ENCODE assay signal across 13 cellular contexts in genomic region chr10:113859261-113859660, GRCh38. TPM values are rescaled to one million over a fixed set of nuclear protein-coding genes. Genes with fewer than 3 reads are reported as not detected.
DNase-seq lines count a peak whose midpoint lies in the region; ATAC-seq and TF ChIP-seq lines count a peak whose summit lies in the region.
"Had no signal": no experiment of that assay in that cellular context is flagged by ENCODE, and none has a peak within 500 bp of the region (broad histone marks: within the 10 kb centered on the region; RNA-seq: fewer than 3 reads in every experiment).

No MANE protein-coding gene starts in this region.

- no peak for DNase-seq in MM.1S
- DNase-seq in WERI-Rb-1: no peak
- no peak for DNase-seq in DMS 273 (lab: John Stamatoyannopoulos, UW; ENCODE audit: unreplicated experiment)
- DNase-seq in activated CD8-positive, alpha-beta T cell treated with anti-CD3 and anti-CD28 coated beads for 36 hours: no peak
- no peak for DNase-seq in stimulated activated CD4-positive, alpha-beta T cell treated with anti-CD3 and anti-CD28 coated beads, Interleukin-2, amount 100 ng/mL, for 48 hours
- DNase-seq: GDM1; NCI-H187; stimulated activated CD4-positive, alpha-beta T cell treated with anti-CD3 and anti-CD28 coated beads, Interleukin-12 subunit alpha, Interleukin-12 subunit beta, amount 100 ng/mL, for 4 hours had no signal

- TF ChIP-seq CTCF in MM.1S (IDR thresholded peaks at IDR 0.05; ENCODE audit: low read length) (no peak), WERI-Rb-1 (IDR thresholded peaks at IDR 0.05; ENCODE audit: low read depth, low read length) (no peak)
- TF ChIP-seq CTCF in activated CD8-positive, alpha-beta T cell treated with anti-CD3 and anti-CD28 coated beads for 36 hours (IDR thresholded peaks at IDR 0.05): no peak

- H3K27me3 Mint-ChIP-seq in activated CD8-positive, alpha-beta T cell treated with anti-CD3 and anti-CD28 coated beads for 36 hours: no peaks in the 10 kb centered on the region

- H3K27ac ChIP-seq in MM.1S (ENCODE audit: low read length): no peak overlapping the region
- H3K27ac ChIP-seq in WERI-Rb-1: no peak overlapping the region
- H3K27ac ChIP-seq: BLaER1 treated with 17β-estradiol and CSF1 and Interleukin-3, amounts not matched to agents 10 nM and 100 nM had no signal

- H3K4me1 Mint-ChIP-seq in activated CD8-positive, alpha-beta T cell treated with anti-CD3 and anti-CD28 coated beads for 36 hours (ENCODE audit: low read depth): peaks cover 19% of the 10 kb centered on the region

- H3K4me1 ChIP-seq in MM.1S (ENCODE audit: low read length): peaks cover 18% of the 10 kb centered on the region

- H3K36me3 ChIP-seq in MM.1S (replicated peaks; ENCODE audit: insufficient read depth, low read length) (peaks cover 10% of the 10 kb centered on the region; the same call in 1 of the 2 replicates), WERI-Rb-1 (peaks cover 64% of the 10 kb centered on the region)

- POLR2A ChIA-PET in activated CD8-positive, alpha-beta T cell treated with anti-CD3 and anti-CD28 coated beads for 36 hours (lab: Charles Lee): no interaction called here

- H3K79me2 ChIP-seq in MM.1S (ENCODE audit: low read length): peaks cover 56% of the 10 kb centered on the region

- no peaks in the 10 kb centered on the region for H3K27me3 ChIP-seq in MM.1S (replicated peaks; ENCODE audit: insufficient read depth, low read length)
- H3K27me3 ChIP-seq in WERI-Rb-1 (ENCODE audit: insufficient read depth, low read depth, severe bottlenecking): no peaks in the 10 kb centered on the region
- H3K27me3 ChIP-seq: BLaER1 treated with 17β-estradiol and CSF1 and Interleukin-3, amounts not matched to agents 10 nM and 100 nM had no signal

- H2AFZ ChIP-seq in MM.1S (ENCODE audit: low read length): no peak overlapping the region

- H3F3A ChIP-seq in MM.1S (ENCODE audit: insufficient read depth, low read length): no peaks in the 10 kb centered on the region

- H3K4me3 ChIP-seq in MM.1S (ENCODE audit: low read length) (no peak overlapping the region), WERI-Rb-1 (ENCODE audit: low read depth, low read length) (no peak overlapping the region)
- H3K4me3 ChIP-seq: BLaER1 treated with 17β-estradiol and CSF1 and Interleukin-3, amounts not matched to agents 10 nM and 100 nM had no signal

- no peaks in the 10 kb centered on the region for H3K9me2 ChIP-seq in MM.1S (replicated peaks; ENCODE audit: insufficient read depth, low read length)

- intact Hi-C loops in activated CD8-positive, alpha-beta T cell treated with anti-CD3 and anti-CD28 coated beads for 36 hours (cut with micrococcal nuclease): loop anchor here (10.0 kb wide), 2 partner anchors 174 to 186 kb away; partner anchors contain the start of gene ADRB1

- H3K4me2 ChIP-seq in MM.1S (ENCODE audit: low read depth, low read length): peak overlapping the region; percentile 7; the same call in 1 of the 2 replicates

- peak; percentile 51 for ATAC-seq in GM18502 (IDR thresholded peaks at IDR 0.05; ENCODE audit: poor library complexity, unreplicated experiment)
- peak; percentile 33 for ATAC-seq in GM19463 (IDR thresholded peaks at IDR 0.05; ENCODE audit: unreplicated experiment)
- peak; percentile 42 for ATAC-seq in HG02884 (IDR thresholded peaks at IDR 0.05; ENCODE audit: unreplicated experiment)
- no peak for ATAC-seq in activated CD8-positive, alpha-beta T cell treated with anti-CD3 and anti-CD28 coated beads for 36 hours

- no peak overlapping the region for H3K27ac Mint-ChIP-seq in activated CD8-positive, alpha-beta T cell treated with anti-CD3 and anti-CD28 coated beads for 36 hours

- H4K20me1 ChIP-seq in MM.1S (ENCODE audit: insufficient read depth, low read length): no peaks in the 10 kb centered on the region

- no peak overlapping the region for H3K4me3 Mint-ChIP-seq in activated CD8-positive, alpha-beta T cell treated with anti-CD3 and anti-CD28 coated beads for 36 hours

- no peak overlapping the region for H3K9ac ChIP-seq in MM.1S (ENCODE audit: low read length)
- H3K9ac ChIP-seq: BLaER1 treated with 17β-estradiol and CSF1 and Interleukin-3, amounts not matched to agents 10 nM and 100 nM had no signal

- peaks cover 5% of the 10 kb centered on the region for H3K9me3 Mint-ChIP-seq in activated CD8-positive, alpha-beta T cell treated with anti-CD3 and anti-CD28 coated beads for 36 hours
- H3K9me3 Mint-ChIP-seq: neural crest cell had no signal

- H3K9me3 ChIP-seq in MM.1S (replicated peaks; ENCODE audit: insufficient read depth, low read length) (no peaks in the 10 kb centered on the region), WERI-Rb-1 (ENCODE audit: severe bottlenecking) (no peaks in the 10 kb centered on the region)

- CTCF ChIA-PET in activated CD8-positive, alpha-beta T cell treated with anti-CD3 and anti-CD28 coated beads for 36 hours (lab: Charles Lee): no interaction called here

- H3K36me3 Mint-ChIP-seq in activated CD8-positive, alpha-beta T cell treated with anti-CD3 and anti-CD28 coated beads for 36 hours (ENCODE audit: low read depth): peaks cover 45% of the 10 kb centered on the region

RNA-seq across cellular contexts. Expression of gene NHLRC2, which starts 4.8 kb away (rescaled TPM):
- total RNA-seq in activated CD8-positive, alpha-beta T cell treated with anti-CD3 and anti-CD28 coated beads for 36 hours: 10 to 100 TPM; 23.0 to 23.9 TPM

RNA-seq across cellular contexts. Expression of gene DCLRE1A, which starts 5.4 kb away (rescaled TPM):
- total RNA-seq in activated CD8-positive, alpha-beta T cell treated with anti-CD3 and anti-CD28 coated beads for 36 hours: 10 to 100 TPM; 14.4 to 15.1 TPM
